Comparison of ENCODE assay signal across 9 cellular contexts in genomic region chr3:172635588-172635987, GRCh38.
DNase-seq lines count a peak whose midpoint lies in the region; ATAC-seq, FAIRE-seq and TF ChIP-seq lines count a peak whose summit lies in the region.
"Had no signal": no experiment of that assay in that cellular context is flagged by ENCODE, and none has a peak within 500 bp of the region (broad histone marks: within the 10 kb centered on the region; RNA-seq: fewer than 3 reads in every experiment).

No MANE protein-coding gene starts in this region.

- 69 to 75% methylated on average over 3 of the region's 3 CpGs for WGBS in lower leg skin, 2 donors

- H3K27ac ChIP-seq in WERI-Rb-1 = no peak overlapping the region

- TF ChIP-seq POLR2A in lower leg skin (IDR thresholded peaks at IDR 0.05) = no peak

- peak; percentile 46 for FAIRE-seq in HTR-8/SVneo (lab: Jason Lieb, UNC)

- ATAC-seq in GM18519 (IDR thresholded peaks at IDR 0.05; ENCODE audit: low FRiP score, unreplicated experiment) (peak; percentile 97), GM21619 (IDR thresholded peaks at IDR 0.05; ENCODE audit: unreplicated experiment) (peak; percentile 100)

- H3K27me3 ChIP-seq in WERI-Rb-1 (ENCODE audit: insufficient read depth, low read depth, severe bottlenecking) = no peaks in the 10 kb centered on the region

- no peaks in the 10 kb centered on the region for H3K9me3 Mint-ChIP-seq in immature natural killer cell
- H3K9me3 Mint-ChIP-seq: IgD-negative memory B cell had no signal

- DNase-seq in HTR-8/SVneo (ENCODE audit: insufficient read length, low spot score) (no peak), immature natural killer cell (peak; percentile 24 to 36 (median 34)), WERI-Rb-1 (no peak), NCI-H2107 (lab: John Stamatoyannopoulos, UW) (no peak), HEK293T (ENCODE audit: extremely low spot score) (no peak), lower leg skin (ENCODE audit: low spot score in 2 of 2) (no peak)

- H3K4me3 Mint-ChIP-seq in immature natural killer cell = peak overlapping the region; percentile 54 to 66 (median 63)
- H3K4me3 Mint-ChIP-seq: IgD-negative memory B cell had no signal

- peaks cover 22 to 40% of the 10 kb centered on the region in 2 donors for H3K4me1 Mint-ChIP-seq in immature natural killer cell
- H3K4me1 Mint-ChIP-seq: IgD-negative memory B cell had no signal

- H3K27ac Mint-ChIP-seq in immature natural killer cell = peak overlapping the region; percentile 71 to 93 (median 83)
- H3K27ac Mint-ChIP-seq: IgD-negative memory B cell had no signal

- TF ChIP-seq CTCF in WERI-Rb-1 (IDR thresholded peaks at IDR 0.05; ENCODE audit: low read depth, low read length) = no peak
- TF ChIP-seq CTCF in lower leg skin (IDR thresholded peaks at IDR 0.05) = no peak

- peaks cover 13 to 19% (median 13%) of the 10 kb centered on the region in 3 donors for H3K36me3 Mint-ChIP-seq in immature natural killer cell

- POLR2A ChIA-PET in HEK293T (lab: Yijun Ruan, JAX) = no interaction called here

- H3K9me3 ChIP-seq in WERI-Rb-1 (ENCODE audit: severe bottlenecking) = no peaks in the 10 kb centered on the region

- intact Hi-C loops in lower leg skin (cut with DNase I; ENCODE audit: low total_unique reads) = no loop called here

- CTCF ChIA-PET in HEK293T (lab: Yijun Ruan, JAX) = no interaction called here

- no peaks in the 10 kb centered on the region for H3K36me3 ChIP-seq in WERI-Rb-1

- peaks cover 0 to 2% (median 0%) of the 10 kb centered on the region in 3 donors for H3K27me3 Mint-ChIP-seq in immature natural killer cell (ENCODE audit: low read depth in 3 of 3)
- H3K27me3 Mint-ChIP-seq: IgD-negative memory B cell had no signal

- H3K4me3 ChIP-seq in WERI-Rb-1 (ENCODE audit: low read depth, low read length) (no peak overlapping the region), lower leg skin (ENCODE audit: low read depth, poor library complexity, severe bottlenecking) (no peak overlapping the region)

TF ChIP-seq in HEK293T, 16 proteins besides CTCF, POLR2A, EP300 and RAD21:
- TF ChIP-seq LEF1 (IDR thresholded peaks at IDR 0.05; ENCODE audit: borderline replicate concordance) = no peak
- no peak for TF ChIP-seq TARDBP (IDR thresholded peaks at IDR 0.05)
- no peak for TF ChIP-seq FOXA1 (IDR thresholded peaks at IDR 0.05)
- no peak for TF ChIP-seq SUZ12 (IDR thresholded peaks at IDR 0.05)
- TF ChIP-seq L3MBTL2 (conservative IDR thresholded peaks at IDR 0.05) = no peak
- TF ChIP-seq PKNOX1 (IDR thresholded peaks at IDR 0.05) = no peak
- TF ChIP-seq BHLHE40 (IDR thresholded peaks at IDR 0.05; ENCODE audit: borderline replicate concordance) = no peak
- TF ChIP-seq FOXK2 (IDR thresholded peaks at IDR 0.05) = no peak
- no peak for TF ChIP-seq HDGF (IDR thresholded peaks at IDR 0.05; ENCODE audit: borderline replicate concordance)
- TF ChIP-seq ELF4 (IDR thresholded peaks at IDR 0.05) = no peak
- no peak for TF ChIP-seq ARNT (IDR thresholded peaks at IDR 0.05)

Comparison
In these comparisons a context has a peak if more than half of its experiments do, and no peak if none do; other contexts are left out.
1. DNase-seq: peak in immature natural killer cell (3 of 3); none in HTR-8/SVneo (single experiment), WERI-Rb-1 (single experiment), NCI-H2107 (single experiment), HEK293T (single experiment) and lower leg skin (0 of 2).